ENCODE assay signal across 8 cellular contexts in genomic region chr9:70229579-70229978, GRCh38. TPM values are rescaled to one million over a fixed set of nuclear protein-coding genes. Genes with fewer than 3 reads are reported as not detected.
DNase-seq lines count a peak whose midpoint lies in the region; ATAC-seq and TF ChIP-seq lines count a peak whose summit lies in the region.

No MANE protein-coding gene starts in this region.

- no peaks in the 10 kb centered on the region for H4K20me1 ChIP-seq in osteoblast (ENCODE audit: insufficient read depth, low read length)

- H3K9me3 Mint-ChIP-seq in chondrocyte (ENCODE audit: low read depth), result peaks cover 9% of the 10 kb centered on the region

- H3K27ac Mint-ChIP-seq in chondrocyte (ENCODE audit: unreplicated experiment), result peak overlapping the region; percentile 78

- H3K4me3 Mint-ChIP-seq in chondrocyte (ENCODE audit: unreplicated experiment), result no peak overlapping the region

- no peaks in the 10 kb centered on the region for H3K27me3 Mint-ChIP-seq in chondrocyte (ENCODE audit: low read depth)

- H3K79me2 ChIP-seq in osteoblast (ENCODE audit: insufficient read depth, low read length), result no peaks in the 10 kb centered on the region

- POLR2A ChIA-PET in GM10248 (lab: Yijun Ruan, JAX), result no interaction called here

- peaks cover 15% of the 10 kb centered on the region for H3K36me3 Mint-ChIP-seq in chondrocyte (ENCODE audit: low read depth)

- H3K4me2 ChIP-seq in osteoblast (ENCODE audit: insufficient read depth, low read length), result no peak overlapping the region

- no peak overlapping the region for H3K4me3 ChIP-seq in osteoblast (ENCODE audit: insufficient read depth, low read length)

- no peaks in the 10 kb centered on the region for H3K27me3 ChIP-seq in osteoblast (ENCODE audit: insufficient read depth, low read length)

- no peaks in the 10 kb centered on the region for H3K9me3 ChIP-seq in osteoblast (ENCODE audit: low read depth, low read length)

- no peak overlapping the region for H3K27ac ChIP-seq in osteoblast (ENCODE audit: low read depth, low read length)

- CTCF ChIA-PET in GM10248 (lab: Yijun Ruan, JAX), result no interaction called here

- H2AFZ ChIP-seq in osteoblast (ENCODE audit: low read length), result no peak overlapping the region

- TF ChIP-seq CTCF in chondrocyte (IDR thresholded peaks at IDR 0.05) (peak; percentile 83), osteoblast (IDR thresholded peaks at IDR 0.05; ENCODE audit: extremely low read depth, low read depth, low read length) (peak; percentile 58), GM10248 (IDR thresholded peaks at IDR 0.05; ENCODE audit: control extremely low read depth, extremely low read depth, low read depth, missing control alignments) (no peak)

- H3K36me3 ChIP-seq in osteoblast (ENCODE audit: insufficient read depth, low read length), result no peaks in the 10 kb centered on the region

- peaks cover 7% of the 10 kb centered on the region for H3K4me1 ChIP-seq in osteoblast (ENCODE audit: insufficient read depth, low read length)

- peak; percentile 66 for DNase-seq in ELR (ENCODE audit: low read depth)
- DNase-seq in NCI-H2171 (lab: John Stamatoyannopoulos, UW), result peak; percentile 16
- DNase-seq in chondrocyte (ENCODE audit: low spot score), result no peak
- DNase-seq in osteoblast (ENCODE audit: insufficient read length, low spot score, missing footprints), result peak; percentile 68
- no peak for DNase-seq in GM10248 (ENCODE audit: extremely low spot score)
- DNase-seq in activated CD4-positive, alpha-beta T cell treated with anti-CD3 and anti-CD28 coated beads for 1 hour, result no peak

- H3K4me1 Mint-ChIP-seq in chondrocyte (ENCODE audit: low read depth), result peaks cover 47% of the 10 kb centered on the region

- ATAC-seq in GM18517 (IDR thresholded peaks at IDR 0.05; ENCODE audit: unreplicated experiment) (no peak), GM19467 (IDR thresholded peaks at IDR 0.05; ENCODE audit: unreplicated experiment) (no peak)

RNA-seq across cellular contexts. Expression of gene SMC5, which starts 29.2 kb away (rescaled TPM):
- total RNA-seq in chondrocyte (36.4 to 59.1 TPM (median 37.7 TPM) in 3 replicates), osteoblast (25.6 and 28.6 TPM in 2 replicates)

Comparison
In these comparisons a context has a peak if more than half of its experiments do, and no peak if none do; other contexts are left out.
1. DNase-seq: peak in ELR (single experiment), NCI-H2171 (single experiment) and osteoblast (single experiment); none in chondrocyte (single experiment), GM10248 (single experiment) and activated CD4-positive, alpha-beta T cell treated with anti-CD3 and anti-CD28 coated beads for 1 hour (single experiment).